ENCODE assay signal across 9 cellular contexts in the genomic region with DNA sequence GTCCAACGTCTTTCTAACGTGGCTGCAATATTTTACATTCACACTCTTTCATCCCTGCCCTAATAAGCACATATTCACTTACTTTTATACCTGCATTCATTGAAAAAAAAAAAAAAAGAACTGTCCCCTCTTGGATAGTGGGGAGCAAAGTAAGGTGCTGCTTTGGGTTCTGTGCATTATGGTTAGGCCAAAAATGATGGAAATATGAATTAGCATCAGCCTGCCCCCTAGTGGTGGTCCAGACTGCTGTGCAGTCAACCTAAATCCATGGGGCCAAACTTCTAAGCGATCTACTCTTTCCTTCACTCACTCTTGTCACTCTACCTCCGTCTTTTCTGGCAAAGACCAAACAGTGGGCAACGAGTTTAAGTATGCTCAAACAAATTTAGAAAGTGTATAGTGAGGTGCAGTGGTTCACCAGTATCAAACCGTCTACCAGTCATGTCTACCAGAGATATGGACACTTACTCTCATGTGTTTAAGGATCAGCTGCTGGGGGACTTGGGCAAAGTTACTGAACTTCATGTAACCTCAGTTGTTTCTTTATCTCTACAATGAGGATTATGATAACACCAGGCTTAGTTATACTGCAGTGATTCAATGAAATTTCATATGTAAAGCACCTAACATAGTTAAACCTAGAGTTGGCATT.
A peak's percentile ranks its signal among the peaks of the same experiment; 100 is the strongest.
DNase-seq lines count a peak whose midpoint lies in the region; ATAC-seq and TF ChIP-seq lines count a peak whose summit lies in the region.
"Had no signal": no experiment of that assay in that cellular context is flagged by ENCODE, and none has a peak within 500 bp of the region (broad histone marks: within the 10 kb centered on the region; RNA-seq: fewer than 3 reads in every experiment).

No MANE protein-coding gene starts in this region.

- no peaks in the 10 kb centered on the region for H3K27me3 Mint-ChIP-seq in endodermal cell (ENCODE audit: insufficient read depth)
- no peaks in the 10 kb centered on the region for H3K27me3 Mint-ChIP-seq in activated T-helper 17 cell treated with anti-CD3 and anti-CD28 coated beads, Interleukin-2, amount 50 U/mL, for 72 hours
- H3K27me3 Mint-ChIP-seq: naive thymus-derived CD8-positive, alpha-beta T cell had no signal

- H3K27ac ChIP-seq in endodermal cell (ENCODE audit: low read depth, low read length) (no peak overlapping the region), neutrophil (no peak overlapping the region)

- peaks cover 3% of the 10 kb centered on the region for H3K4me1 Mint-ChIP-seq in endodermal cell
- H3K4me1 Mint-ChIP-seq in activated T-helper 17 cell treated with anti-CD3 and anti-CD28 coated beads, Interleukin-2, amount 50 U/mL, for 72 hours: no peaks in the 10 kb centered on the region
- H3K4me1 Mint-ChIP-seq: naive thymus-derived CD8-positive, alpha-beta T cell had no signal

- no peaks in the 10 kb centered on the region for H3K9me3 ChIP-seq in endodermal cell (ENCODE audit: control insufficient read depth, low read length)
- H3K9me3 ChIP-seq in neutrophil: no peaks in the 10 kb centered on the region

- H3K36me3 Mint-ChIP-seq in endodermal cell (ENCODE audit: low read depth): no peaks in the 10 kb centered on the region
- no peaks in the 10 kb centered on the region for H3K36me3 Mint-ChIP-seq in activated T-helper 17 cell treated with anti-CD3 and anti-CD28 coated beads, Interleukin-2, amount 50 U/mL, for 72 hours (ENCODE audit: low read depth)
- H3K36me3 Mint-ChIP-seq: naive thymus-derived CD8-positive, alpha-beta T cell had no signal

- WGBS in endodermal cell (ENCODE audit: insufficient coverage in 1 of 2, insufficient read length in 1 of 2), 2 experiments: 46% methylated on average over 4 of the region's 6 CpGs; no CpG with 5 or more reads in 1 of the 2 experiments

- no peaks in the 10 kb centered on the region for H3K9me3 Mint-ChIP-seq in endodermal cell
- H3K9me3 Mint-ChIP-seq in activated T-helper 17 cell treated with anti-CD3 and anti-CD28 coated beads, Interleukin-2, amount 50 U/mL, for 72 hours: no peaks in the 10 kb centered on the region

- ATAC-seq in GM19328 (IDR thresholded peaks at IDR 0.05; ENCODE audit: unreplicated experiment): peak; percentile 66
- ATAC-seq in HG03159 (IDR thresholded peaks at IDR 0.05; ENCODE audit: unreplicated experiment): peak; percentile 96
- no peak for ATAC-seq in activated T-helper 17 cell treated with anti-CD3 and anti-CD28 coated beads, Interleukin-2, amount 50 U/mL, for 72 hours (replicated peaks)
- ATAC-seq: naive thymus-derived CD8-positive, alpha-beta T cell had no signal

- no peaks in the 10 kb centered on the region for H3K36me3 ChIP-seq in endodermal cell (ENCODE audit: control insufficient read depth, insufficient read depth, low read length)
- H3K36me3 ChIP-seq in neutrophil: no peaks in the 10 kb centered on the region

- no peak overlapping the region for H3K4me3 Mint-ChIP-seq in endodermal cell
- no peak overlapping the region for H3K4me3 Mint-ChIP-seq in activated T-helper 17 cell treated with anti-CD3 and anti-CD28 coated beads, Interleukin-2, amount 50 U/mL, for 72 hours
- H3K4me3 Mint-ChIP-seq: naive thymus-derived CD8-positive, alpha-beta T cell had no signal

- H3K9ac ChIP-seq in endodermal cell (ENCODE audit: extremely low read depth, low read length, poor library complexity, severe bottlenecking): no peak overlapping the region

- H3K27ac Mint-ChIP-seq in endodermal cell: no peak overlapping the region
- H3K27ac Mint-ChIP-seq in activated T-helper 17 cell treated with anti-CD3 and anti-CD28 coated beads, Interleukin-2, amount 50 U/mL, for 72 hours: no peak overlapping the region
- H3K27ac Mint-ChIP-seq: naive thymus-derived CD8-positive, alpha-beta T cell had no signal

- H3K4me1 ChIP-seq in endodermal cell (ENCODE audit: control insufficient read depth, insufficient read depth, low read length): no peaks in the 10 kb centered on the region
- no peaks in the 10 kb centered on the region for H3K4me1 ChIP-seq in neutrophil (ENCODE audit: control insufficient read depth in 1 of 2, insufficient read depth in 1 of 2, low read depth in 1 of 2, low read length in 1 of 2)

- TF ChIP-seq CTCF in endodermal cell (conservative IDR thresholded peaks at IDR 0.05) (peak; percentile 95), neutrophil (IDR thresholded peaks at IDR 0.05) (peak; percentile 15)

- DNase-seq in Daoy (ENCODE audit: low read depth): peak; percentile 1
- DNase-seq in RKO (ENCODE audit: low spot score): peak; percentile 33
- DNase-seq in endodermal cell: peak; percentile 71
- DNase-seq in GOT3 (lab: John Stamatoyannopoulos, UW): no peak

- H3K4me3 ChIP-seq in endodermal cell (ENCODE audit: low read length): no peak overlapping the region
- no peak overlapping the region for H3K4me3 ChIP-seq in neutrophil (ENCODE audit: low read depth in 1 of 2, low read length in 1 of 2)

- no peaks in the 10 kb centered on the region for H3K27me3 ChIP-seq in endodermal cell (ENCODE audit: control insufficient read depth, insufficient read depth, low read length, poor library complexity, severe bottlenecking)
- no peaks in the 10 kb centered on the region for H3K27me3 ChIP-seq in neutrophil
